Comparison of ENCODE assay signal across 1 cellular context in genomic region chr6:131901474-131901873, GRCh38.
TF ChIP-seq lines count a peak whose summit lies in the region.

No MANE protein-coding gene starts in this region.

TF ChIP-seq in WTC11, 78 proteins besides CTCF, POLR2A, EP300 and RAD21:
- peak; percentile 46; the same call in 1 of the 2 replicates for TF ChIP-seq ZBTB43 (CRISPR knock-in tag; IDR thresholded peaks at IDR 0.05)
